In genomic region chr20:47332381-47333206, GRCh38 we compare ENCODE assay signal across 12 cellular contexts. TPM values are rescaled to one million over a fixed set of nuclear protein-coding genes. Genes with fewer than 3 reads are reported as not detected.
DNase-seq lines count a peak whose midpoint lies in the region; ATAC-seq and TF ChIP-seq lines count a peak whose summit lies in the region.
"Had no signal": no experiment of that assay in that cellular context is flagged by ENCODE, and none has a peak within 500 bp of the region (broad histone marks: within the 10 kb centered on the region; RNA-seq: fewer than 3 reads in every experiment).

No MANE protein-coding gene starts in this region.

- H2AFZ ChIP-seq in fibroblast of lung (ENCODE audit: low read length), result no peak overlapping the region

- no peak overlapping the region for H3K27ac ChIP-seq in CD8-positive, alpha-beta T cell (ENCODE audit: low read depth, low read length)
- peak overlapping the region; percentile 95 for H3K27ac ChIP-seq in fibroblast of lung (ENCODE audit: insufficient read depth, low read length)
- H3K27ac ChIP-seq in rectal smooth muscle tissue (ENCODE audit: low read depth, low read length), result peak overlapping the region; percentile 76
- peak overlapping the region in 1 of 2 donors; percentile 79 for H3K27ac ChIP-seq in aorta (ENCODE audit: low read depth in 1 of 2, low read length in 2 of 2)
- no peak overlapping the region for H3K27ac ChIP-seq in effector memory CD4-positive, alpha-beta T cell (ENCODE audit: insufficient read depth, low read length, poor library complexity, severe bottlenecking)

- POLR2A ChIA-PET in CD8-positive, alpha-beta T cell (lab: Charles Lee), result no interaction called here
- POLR2A ChIA-PET in WTC11 (lab: Charles Lee), result no interaction called here

- no peaks in the 10 kb centered on the region for H3K27me3 ChIP-seq in CD8-positive, alpha-beta T cell (ENCODE audit: insufficient read depth, low read length)
- H3K27me3 ChIP-seq in fibroblast of lung (ENCODE audit: control insufficient read depth, insufficient read depth, low read length) (no peaks in the 10 kb centered on the region), rectal smooth muscle tissue (ENCODE audit: control insufficient read depth, insufficient read depth, low read length) (no peaks in the 10 kb centered on the region), MG63 (no peaks in the 10 kb centered on the region), aorta (ENCODE audit: control insufficient read depth in 1 of 2, insufficient read depth in 2 of 2, low read length in 1 of 2) (no peaks in the 10 kb centered on the region)
- H3K27me3 ChIP-seq in effector memory CD4-positive, alpha-beta T cell (replicated peaks; ENCODE audit: control insufficient read depth, insufficient read depth, low read length, poor library complexity, severe bottlenecking), result no peaks in the 10 kb centered on the region
- H3K27me3 ChIP-seq: body of pancreas had no signal

- WGBS in aorta, 2 donors, result 85 to 87% methylated on average over 8 of the region's 8 CpGs

- no peak for TF ChIP-seq CTCF in CD8-positive, alpha-beta T cell (IDR thresholded peaks at IDR 0.05)
- TF ChIP-seq CTCF in WTC11 (IDR thresholded peaks at IDR 0.05), result no peak
- no peak for TF ChIP-seq CTCF in fibroblast of lung (conservative IDR thresholded peaks at IDR 0.05 in 1 of 2, IDR thresholded peaks at IDR 0.05 in 1 of 2; ENCODE audit: low read depth in 1 of 2, low read length in 2 of 2)

- peaks cover 14% of the 10 kb centered on the region for H3K36me3 ChIP-seq in CD8-positive, alpha-beta T cell (ENCODE audit: insufficient read depth, low read length)
- H3K36me3 ChIP-seq in fibroblast of lung (ENCODE audit: control insufficient read depth, insufficient read depth, low read length) (no peaks in the 10 kb centered on the region), rectal smooth muscle tissue (ENCODE audit: control insufficient read depth, insufficient read depth, low read length) (peaks cover 3% of the 10 kb centered on the region), MG63 (peaks cover 47% of the 10 kb centered on the region), aorta (ENCODE audit: control insufficient read depth in 1 of 2, insufficient read depth in 2 of 2, low read length in 1 of 2) (no peaks in the 10 kb centered on the region)
- H3K36me3 ChIP-seq in effector memory CD4-positive, alpha-beta T cell (ENCODE audit: control insufficient read depth, insufficient read depth, low read length), result peaks cover 12% of the 10 kb centered on the region

- H3K4me1 Mint-ChIP-seq in CD8-positive, alpha-beta T cell (ENCODE audit: low read depth), result peaks cover 70% of the 10 kb centered on the region
- H3K4me1 Mint-ChIP-seq in WTC11, result peaks cover 79% of the 10 kb centered on the region

- H3K79me2 ChIP-seq in fibroblast of lung (ENCODE audit: control insufficient read depth, insufficient read depth, low read length), result peaks cover 39% of the 10 kb centered on the region

- no peak overlapping the region for H3K4me2 ChIP-seq in fibroblast of lung (ENCODE audit: extremely low read depth, insufficient read depth, low read length)

- H3K4me3 Mint-ChIP-seq in CD8-positive, alpha-beta T cell, result no peak overlapping the region
- H3K4me3 Mint-ChIP-seq in WTC11, result no peak overlapping the region

- H3K9me3 Mint-ChIP-seq in CD8-positive, alpha-beta T cell, result no peaks in the 10 kb centered on the region
- no peaks in the 10 kb centered on the region for H3K9me3 Mint-ChIP-seq in WTC11

- peak overlapping the region; percentile 60 for H3K27ac Mint-ChIP-seq in CD8-positive, alpha-beta T cell
- H3K27ac Mint-ChIP-seq in WTC11, result peak overlapping the region; percentile 77

- DNase-seq in CD8-positive, alpha-beta T cell, result no peak
- DNase-seq in WTC11 (ENCODE audit: low spot score) (no peak), fibroblast of lung (ENCODE audit: low read depth in 2 of 2) (no peak), MG63 (no peak), aorta (no peak)
- DNase-seq in effector memory CD4-positive, alpha-beta T cell, result no peak
- DNase-seq: activated CD4-positive, CD25-positive, alpha-beta regulatory T cell; body of pancreas; GOT3; MV-4-11 had no signal

- no peaks in the 10 kb centered on the region for H3K9me3 ChIP-seq in CD8-positive, alpha-beta T cell (ENCODE audit: low read length)
- H3K9me3 ChIP-seq in fibroblast of lung (ENCODE audit: control insufficient read depth, insufficient read depth, low read depth, low read length) (no peaks in the 10 kb centered on the region), MG63 (no peaks in the 10 kb centered on the region), aorta (ENCODE audit: control insufficient read depth, low read length) (no peaks in the 10 kb centered on the region)
- no peaks in the 10 kb centered on the region for H3K9me3 ChIP-seq in effector memory CD4-positive, alpha-beta T cell (ENCODE audit: control insufficient read depth, low read length)
- H3K9me3 ChIP-seq: body of pancreas had no signal

- CTCF ChIA-PET in CD8-positive, alpha-beta T cell (lab: Charles Lee), result interaction anchor here (2.0 kb wide), 1 partner anchor 59 kb away, joined by 7 read pairs; no protein-coding TSS in a partner anchor
- CTCF ChIA-PET in WTC11 (lab: Charles Lee), result interaction anchor here (1.1 kb wide), 1 partner anchor 51 kb away, joined by 4 read pairs; no protein-coding TSS in a partner anchor

- H3K4me1 ChIP-seq in CD8-positive, alpha-beta T cell (ENCODE audit: insufficient read depth, low read length), result peaks cover 36% of the 10 kb centered on the region
- peaks cover 33% of the 10 kb centered on the region for H3K4me1 ChIP-seq in fibroblast of lung (ENCODE audit: control insufficient read depth, extremely low read depth, insufficient read depth, low read length)
- H3K4me1 ChIP-seq in rectal smooth muscle tissue (ENCODE audit: control insufficient read depth, insufficient read depth, low read length), result peaks cover 42% of the 10 kb centered on the region
- peaks cover 4 to 11% of the 10 kb centered on the region in 2 donors for H3K4me1 ChIP-seq in aorta (ENCODE audit: control insufficient read depth in 1 of 2, insufficient read depth in 2 of 2, low read length in 2 of 2)
- H3K4me1 ChIP-seq in effector memory CD4-positive, alpha-beta T cell (ENCODE audit: control insufficient read depth, insufficient read depth, low read length, poor library complexity, severe bottlenecking), result peaks cover 3% of the 10 kb centered on the region

- no peaks in the 10 kb centered on the region for H3K27me3 Mint-ChIP-seq in CD8-positive, alpha-beta T cell (ENCODE audit: low read depth)
- no peaks in the 10 kb centered on the region for H3K27me3 Mint-ChIP-seq in WTC11 (ENCODE audit: low read depth)

- intact Hi-C loops in CD8-positive, alpha-beta T cell (cut with DNase I, micrococcal nuclease), result no loop called here
- intact Hi-C loops in aorta (cut with DNase I), result no loop called here

- H3K36me3 Mint-ChIP-seq in CD8-positive, alpha-beta T cell, result peaks cover 63% of the 10 kb centered on the region
- H3K36me3 Mint-ChIP-seq in WTC11, result peaks cover 29% of the 10 kb centered on the region

- H4K20me1 ChIP-seq in fibroblast of lung (ENCODE audit: control insufficient read depth, extremely low read depth, insufficient read depth, low read length), result no peaks in the 10 kb centered on the region

- H3K4me3 ChIP-seq in CD8-positive, alpha-beta T cell (ENCODE audit: low read depth, low read length), result no peak overlapping the region
- H3K4me3 ChIP-seq in fibroblast of lung (replicated peaks in 1 of 4; ENCODE audit: control extremely low read depth in 1 of 4, insufficient read depth in 1 of 4, low read depth in 3 of 4, low read length in 4 of 4) (no peak overlapping the region), rectal smooth muscle tissue (ENCODE audit: low read length) (no peak overlapping the region), MG63 (no peak overlapping the region), aorta (ENCODE audit: low read length in 2 of 2) (no peak overlapping the region)
- H3K4me3 ChIP-seq in effector memory CD4-positive, alpha-beta T cell (ENCODE audit: insufficient read depth, low read depth, low read length, poor library complexity, severe bottlenecking), result no peak overlapping the region
- H3K4me3 ChIP-seq: body of pancreas had no signal

- H3K9ac ChIP-seq in fibroblast of lung (ENCODE audit: insufficient read depth, low read length) (no peak overlapping the region), rectal smooth muscle tissue (ENCODE audit: low read length) (no peak overlapping the region)

- no peak for ATAC-seq in CD8-positive, alpha-beta T cell
- ATAC-seq in WTC11 (no peak), aorta (ENCODE audit: low FRiP score) (no peak), GM18520 (IDR thresholded peaks at IDR 0.05; ENCODE audit: unreplicated experiment) (no peak)
- ATAC-seq: body of pancreas had no signal

TF ChIP-seq in WTC11, 78 proteins besides CTCF, POLR2A, EP300 and RAD21:
- TF ChIP-seq ZNF121 (CRISPR knock-in tag; IDR thresholded peaks at IDR 0.05) (peak; percentile 74; the same call in 1 of the 2 replicates), ZBTB21 (CRISPR knock-in tag; IDR thresholded peaks at IDR 0.05; ENCODE audit: borderline replicate concordance) (no peak)

RNA-seq across cellular contexts. Expression of gene ZMYND8, which starts 23.9 kb away (rescaled TPM):
- 10 to 100 TPM; 23.2 to 27.0 TPM for total RNA-seq in CD8-positive, alpha-beta T cell
- total RNA-seq in WTC11 (2021) (114 to 149 TPM (median 127 TPM) in 3 replicates), fibroblast of lung (7.4 and 13.0 TPM in 2 replicates), aorta (10 to 100 TPM; 19.1 to 27.4 TPM)
- polyA plus RNA-seq in fibroblast of lung (12.6 and 17.6 TPM in 2 replicates), aorta (1 to 10 TPM; 4.5 to 9.1 TPM)
- polyA plus RNA-seq in fibroblast of lung (2012), result 12.3 and 14.2 TPM in 2 replicates
- 8.4 and 14.3 TPM in 2 replicates for polyA minus RNA-seq in fibroblast of lung (ENCODE audit: low replicate concordance)
- 10.2 and 14.1 TPM in 2 replicates for total RNA-seq in MG63 (2014; rRNA removed; shearing (Covaris generic); ENCODE audit: low replicate concordance)

Comparison
In these comparisons a context has a peak if more than half of its experiments do, and no peak if none do; other contexts are left out.
1. H3K27ac ChIP-seq: peak in fibroblast of lung (single experiment) and rectal smooth muscle tissue (single experiment); none in CD8-positive, alpha-beta T cell (single experiment) and effector memory CD4-positive, alpha-beta T cell (single experiment).